Comparison of ENCODE assay signal across 27 cellular contexts in the genomic region with DNA sequence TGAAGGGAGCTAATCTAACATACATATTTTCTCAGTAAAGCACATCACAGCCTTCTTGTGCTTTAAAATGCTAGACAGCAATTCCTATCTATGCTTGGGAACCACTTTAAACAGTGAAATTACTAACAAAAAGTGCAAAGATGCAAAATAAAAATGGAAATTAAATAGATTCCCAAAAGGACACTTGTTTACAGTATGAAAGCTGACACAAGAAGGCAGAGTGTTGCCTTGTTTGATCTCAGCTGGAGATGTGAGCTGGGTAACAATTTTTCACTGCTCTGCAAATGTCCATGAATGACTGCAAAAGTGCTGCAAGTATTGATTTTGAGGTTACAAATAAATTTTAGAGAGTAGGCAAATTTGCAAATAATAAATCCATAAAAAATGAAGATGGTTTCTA. TPM values are rescaled to one million over a fixed set of nuclear protein-coding genes. Genes with fewer than 3 reads are reported as not detected.
"Had no signal": no experiment of that assay in that cellular context is flagged by ENCODE, and none has a peak within 500 bp of the region (broad histone marks: within the 10 kb centered on the region; RNA-seq: fewer than 3 reads in every experiment).

No MANE protein-coding gene starts in this region.

- H3K9me3 Mint-ChIP-seq: activated B cell treated with CpG ODN at 0.5 μM for 24 hours; activated CD4-positive, alpha-beta T cell treated with anti-CD3 and anti-CD28 coated beads, Interleukin-2, amount 10 ng/mL, durations not matched to agents 24 days and 14 days had no signal

- DNase-seq: activated B cell treated with CpG ODN at 0.5 μM for 24 hours; activated CD4-positive, alpha-beta T cell treated with anti-CD3 and anti-CD28 coated beads for 1 hour; activated CD4-positive, alpha-beta T cell treated with anti-CD3 and anti-CD28 coated beads, Interleukin-2, amount 10 ng/mL, durations not matched to agents 24 days and 14 days; activated CD4-positive, alpha-beta T cell treated with anti-CD3 and anti-CD28 coated beads, Interleukin-2, amount 50 U/mL, for 48 hours; activated effector memory CD4-positive, alpha-beta T cell treated with anti-CD3 and anti-CD28 coated beads, Interleukin-2, amount 50 U/mL, for 16 hours; activated naive CD4-positive, alpha-beta T cell treated with Interleukin-2 at 50 U/mL for 16 hours; activated naive CD8-positive, alpha-beta T cell treated with anti-CD3 and anti-CD28 coated beads, Interleukin-2, amount 50 U/mL, for 24 hours; activated T-cell treated with anti-CD3 and anti-CD28 coated beads, Interleukin-2, amount 50 U/mL, for 4 hours; amniotic stem cell; MG63; MV-4-11; NCI-H1092 treated with DMSO at 0.1 percent for 48 hours; NCI-H1417 treated with DMSO at 0.1 percent for 48 hours; NCI-H187; NCI-H2081 treated with DMSO at 0.1 percent for 48 hours; NCI-H446; NCI-H524; NCI-H748 treated with DMSO at 0.1 percent for 48 hours; SIG-M5; T-cell; T-helper 2 cell; T1000 had no signal

- H3K4me3 ChIP-seq: MG63, SK-N-MC had no signal

- H3K27me3 Mint-ChIP-seq: activated B cell treated with CpG ODN at 0.5 μM for 24 hours; activated CD4-positive, alpha-beta T cell treated with anti-CD3 and anti-CD28 coated beads, Interleukin-2, amount 10 ng/mL, durations not matched to agents 24 days and 14 days; activated naive CD8-positive, alpha-beta T cell treated with anti-CD3 and anti-CD28 coated beads, Interleukin-2, amount 50 U/mL, for 24 hours; T-cell had no signal

- H3K27ac Mint-ChIP-seq: activated B cell treated with CpG ODN at 0.5 μM for 24 hours; activated CD4-positive, alpha-beta T cell treated with anti-CD3 and anti-CD28 coated beads, Interleukin-2, amount 10 ng/mL, durations not matched to agents 24 days and 14 days; activated naive CD4-positive, alpha-beta T cell treated with anti-CD3 and anti-CD28 coated beads, Interleukin-2, amount 50 U/mL, for 72 hours; activated naive CD8-positive, alpha-beta T cell treated with anti-CD3 and anti-CD28 coated beads, Interleukin-2, amount 50 U/mL, for 24 hours; T-cell had no signal

- ATAC-seq: activated naive CD4-positive, alpha-beta T cell treated with anti-CD3 and anti-CD28 coated beads, Interleukin-2, amount 50 U/mL, for 72 hours; activated naive CD8-positive, alpha-beta T cell treated with anti-CD3 and anti-CD28 coated beads, Interleukin-2, amount 50 U/mL, for 24 hours; activated T-cell treated with anti-CD3 and anti-CD28 coated beads, Interleukin-2, amount 50 U/mL, for 4 hours; T-cell had no signal

- H3K27ac ChIP-seq: SK-N-MC had no signal

- H3K9me3 ChIP-seq: MG63 had no signal

- H3K4me3 Mint-ChIP-seq: activated B cell treated with CpG ODN at 0.5 μM for 24 hours; activated CD4-positive, alpha-beta T cell treated with anti-CD3 and anti-CD28 coated beads, Interleukin-2, amount 10 ng/mL, durations not matched to agents 24 days and 14 days; activated naive CD8-positive, alpha-beta T cell treated with anti-CD3 and anti-CD28 coated beads, Interleukin-2, amount 50 U/mL, for 24 hours; activated T-cell treated with anti-CD3 and anti-CD28 coated beads, Interleukin-2, amount 50 U/mL, for 4 hours; T-cell had no signal

- H3K36me3 ChIP-seq: MG63 had no signal

- H3K4me1 Mint-ChIP-seq: activated B cell treated with CpG ODN at 0.5 μM for 24 hours; activated CD4-positive, alpha-beta T cell treated with anti-CD3 and anti-CD28 coated beads, Interleukin-2, amount 10 ng/mL, durations not matched to agents 24 days and 14 days; activated naive CD8-positive, alpha-beta T cell treated with anti-CD3 and anti-CD28 coated beads, Interleukin-2, amount 50 U/mL, for 24 hours; T-cell had no signal

- H3K36me3 Mint-ChIP-seq: activated naive CD4-positive, alpha-beta T cell treated with anti-CD3 and anti-CD28 coated beads, Interleukin-2, amount 50 U/mL, for 72 hours; T-cell had no signal

RNA-seq across cellular contexts. Expression of a gene that starts 22.3 kb away (rescaled TPM):
- total RNA-seq: activated B cell treated with CpG ODN at 0.5 μM for 24 hours; activated CD4-positive, alpha-beta T cell treated with anti-CD3 and anti-CD28 coated beads, Interleukin-2, amount 10 ng/mL, durations not matched to agents 24 days and 14 days; activated naive CD4-positive, alpha-beta T cell treated with anti-CD3 and anti-CD28 coated beads, Interleukin-2, amount 50 U/mL, for 72 hours; activated T-cell treated with anti-CD3 and anti-CD28 coated beads, Interleukin-2, amount 50 U/mL, for 4 hours; astrocyte; OCI-LY7; RPMI7951; T-cell had no signal
